In the genomic region with DNA sequence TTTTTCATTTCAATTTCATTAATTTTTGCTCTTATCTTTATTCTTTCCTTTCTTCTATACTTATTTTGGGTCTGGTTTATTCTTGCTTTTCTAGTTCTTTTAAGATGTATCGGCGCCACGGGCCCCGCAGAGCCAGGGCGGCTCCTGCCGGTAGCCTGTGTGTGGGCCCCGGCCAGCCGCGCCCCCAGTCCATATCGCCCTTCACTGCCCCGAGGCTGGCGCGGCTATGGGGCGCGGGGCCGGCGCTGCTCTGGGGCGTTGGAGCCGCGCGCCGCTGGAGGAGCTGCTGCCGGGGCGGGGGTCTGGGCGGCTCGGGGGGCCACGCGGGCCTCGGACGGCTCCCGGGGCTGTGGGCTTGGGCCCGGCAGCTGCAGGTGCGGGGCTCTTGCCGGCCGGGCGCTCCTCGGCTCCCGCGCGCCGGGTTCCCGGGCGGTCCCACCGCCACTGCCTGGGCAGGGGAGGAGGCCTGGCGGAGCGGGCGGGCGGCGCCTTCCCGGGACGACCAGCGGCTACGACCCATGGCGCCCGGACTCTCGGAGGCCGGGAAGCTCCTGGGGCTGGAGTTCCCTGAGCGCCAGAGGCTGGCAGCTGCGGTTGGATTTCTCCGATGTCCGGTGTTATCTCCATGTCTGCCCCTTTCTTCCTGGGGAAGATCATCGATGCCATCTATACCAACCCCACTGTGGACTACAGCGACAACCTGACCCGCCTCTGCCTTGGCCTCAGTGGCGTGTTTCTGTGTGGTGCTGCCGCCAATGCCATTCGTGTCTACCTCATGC, we compare ENCODE assay signal across 16 cellular contexts. TPM values are rescaled to one million over a fixed set of nuclear protein-coding genes. Genes with fewer than 3 reads are reported as not detected.
DNase-seq lines count a peak whose midpoint lies in the region; ATAC-seq, FAIRE-seq and TF ChIP-seq lines count a peak whose summit lies in the region.
"Not testable (repeated sequence)": the region's sequence is repeated elsewhere in the genome, so short reads cannot be mapped to it uniquely, and the experiment has no call there.
"Had no signal": no experiment of that assay in that cellular context is flagged by ENCODE, and none has a peak within 500 bp of the region (broad histone marks: within the 10 kb centered on the region; RNA-seq: fewer than 3 reads in every experiment).

No MANE protein-coding gene starts in this region.

- FAIRE-seq in frontal cortex (lab: Jason Lieb, UNC); pancreas (lab: Jason Lieb, UNC): not testable (repeated sequence)

- not testable (repeated sequence) for H3K27me3 ChIP-seq in ascending aorta; iPS-15b (ENCODE audit: control insufficient read depth, insufficient read depth, low read length); pancreas; thoracic aorta (replicated peaks; ENCODE audit: insufficient read depth)

- intact Hi-C loops in ascending aorta (cut with DNase I); pancreas (cut with DNase I): not testable (repeated sequence)

- not testable (repeated sequence) for H3K9ac ChIP-seq in iPS-15b (ENCODE audit: low read depth, low read length)

- not testable (repeated sequence) for TF ChIP-seq POLR2A in NB4 (IDR thresholded peaks at IDR 0.05; ENCODE audit: extremely low read depth, insufficient read length)

- WGBS in pancreas, 2 donors = 13 to 17% methylated on average over 34 to 54 of the region's 67 CpGs

- not testable (repeated sequence) for H3K36me3 ChIP-seq in ascending aorta; iPS-15b (ENCODE audit: control insufficient read depth, insufficient read depth, low read length); pancreas; thoracic aorta

- peak in 3 of 4 donors; percentile 29 to 56 (median 44) for ATAC-seq in pancreas
- ATAC-seq in thoracic aorta (ENCODE audit: insufficient number of reproducible peaks, low FRiP score, low read depth) = not testable (repeated sequence)

- H3K4me3 ChIP-seq in NB4 (ENCODE audit: low read depth, low read length) (peak overlapping the region; percentile 50), ascending aorta (peak overlapping the region; percentile 30 to 40), iPS-15b (ENCODE audit: low read depth, low read length) (peak overlapping the region; percentile 53), thoracic aorta (peak overlapping the region; percentile 1)
- H3K4me3 ChIP-seq in pancreas = not testable (repeated sequence)

- DNase-seq in ELF-1 (ENCODE audit: low read depth, low spot score) = peak; percentile 32
- DNase-seq in NB4 (ENCODE audit: low read depth) = peak; percentile 66
- DNase-seq in ascending aorta (ENCODE audit: low spot score in 2 of 2) = peak in 1 of 2 donors; percentile 62
- DNase-seq in frontal cortex (ENCODE audit: low spot score in 2 of 2) = peak; percentile 2 to 12
- DNase-seq in mesenteric fat pad (ENCODE audit: low spot score) = peak; percentile 89
- DNase-seq in pancreas = peak in 2 of 6 donors; percentile 65 to 68
- DNase-seq in thoracic aorta (ENCODE audit: low spot score) = not testable (repeated sequence)

- not testable (repeated sequence) for H3K27ac ChIP-seq in ascending aorta, pancreas, thoracic aorta

- not testable (repeated sequence) for TF ChIP-seq CTCF in NB4 (IDR thresholded peaks at IDR 0.05; ENCODE audit: low read depth, low read length); ascending aorta (IDR thresholded peaks at IDR 0.05); pancreas (IDR thresholded peaks at IDR 0.05); thoracic aorta (IDR thresholded peaks at IDR 0.05)

- not testable (repeated sequence) for H3K4me1 ChIP-seq in ascending aorta; iPS-15b (ENCODE audit: control insufficient read depth, insufficient read depth, low read length); pancreas; thoracic aorta (ENCODE audit: control insufficient read depth in 1 of 2, low read depth in 2 of 2)

- H3K9me3 ChIP-seq in ascending aorta; iPS-15b (ENCODE audit: control insufficient read depth, insufficient read depth, low read length); pancreas; thoracic aorta: not testable (repeated sequence)

RNA-seq across cellular contexts. Expression of gene GOLGA6L1, which starts 43.3 kb away (rescaled TPM):
- total RNA-seq in ascending aorta (not detected), frontal cortex (not detected), mesenteric fat pad (not detected), pancreas (not detected), thoracic aorta (not detected)
- polyA plus RNA-seq in pancreas = not detected
- total RNA-seq: activated CD4-positive, alpha-beta T cell treated with anti-CD3 and anti-CD28 coated beads, Interleukin-2, amount 10 ng/mL, durations not matched to agents 7 days and 5 days; activated T-helper 2 cell treated with anti-CD3 and anti-CD28 coated beads, Interferon-gamma antibody, Interleukin-2, Interleukin-4, amounts not matched to agents 10 μg/mL and 5 μg/mL and 100 μg/mL, durations not matched to agents 14 hours and 24 hours and 36 hours; Calu3; HT-29; LHCN-M2; stomach; T-helper 2 cell treated with Interferon-gamma antibody and Interleukin-4, amounts not matched to agents 100 ng/mL and 5 ng/mL, for 36 hours; ureter had no signal
- polyA plus RNA-seq: stomach had no signal
